ENCODE assay signal across 18 cellular contexts in the genomic region with DNA sequence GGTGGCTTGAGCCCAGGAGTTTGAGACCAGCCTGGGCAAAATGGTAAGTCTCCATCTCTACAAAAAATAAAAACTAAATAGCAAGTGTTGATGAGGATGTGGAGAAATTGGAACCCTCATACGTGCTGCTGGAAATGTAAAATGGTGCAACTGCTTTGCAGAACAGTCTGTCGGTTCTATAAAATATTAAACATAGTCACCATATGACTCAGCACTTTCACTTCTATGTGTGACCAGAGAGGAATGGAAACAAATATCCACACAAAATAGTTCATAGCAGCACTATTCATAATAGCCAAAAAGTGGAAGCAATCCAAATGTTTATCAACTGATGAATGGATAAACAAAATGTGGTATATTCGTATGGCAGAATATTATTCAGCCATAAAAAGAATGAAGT.
DNase-seq lines count a peak whose midpoint lies in the region; ATAC-seq and FAIRE-seq lines count a peak whose summit lies in the region.
"Had no signal": no experiment of that assay in that cellular context is flagged by ENCODE, and none has a peak within 500 bp of the region (broad histone marks: within the 10 kb centered on the region; RNA-seq: fewer than 3 reads in every experiment).

No MANE protein-coding gene starts in this region.

- peak; percentile 80 for ATAC-seq in GM18909 (IDR thresholded peaks at IDR 0.05; ENCODE audit: poor library complexity, unreplicated experiment)
- peak; percentile 78 for ATAC-seq in GM21825 (IDR thresholded peaks at IDR 0.05; ENCODE audit: unreplicated experiment)
- ATAC-seq in HG03342 (IDR thresholded peaks at IDR 0.05; ENCODE audit: unreplicated experiment), result peak; percentile 86
- ATAC-seq: natural killer cell treated with Interleukin-12 subunit alpha and Interleukin-12 subunit beta and Interleukin-15 and Interleukin-18, amount 100 ng/mL, for 72 hours; PC-3; SK-N-SH treated with all-trans-retinoic acid at 6 μM for 48 hours had no signal

- peak; percentile 17 for FAIRE-seq in RCC 7860 (lab: Jason Lieb, UNC)
- FAIRE-seq: colon had no signal

- no peak for DNase-seq in RCC 7860 (ENCODE audit: low spot score)
- DNase-seq in SIG-M5 (lab: John Stamatoyannopoulos, UW), result no peak
- DNase-seq in activated CD8-positive, alpha-beta memory T cell treated with anti-CD3 and anti-CD28 coated beads, Interleukin-2, amount 50 U/mL, for 4 hours, result no peak
- DNase-seq in AG20443 (ENCODE audit: low spot score), result no peak
- DNase-seq in NCI-H748 treated with DMSO at 0.1 percent for 48 hours (lab: John Stamatoyannopoulos, UW), result no peak
- DNase-seq: activated gamma-delta T cell treated with Interleukin-2 at 50 U/mL for 16 hours, C1 segment of cervical spinal cord, DMS79, mammary epithelial cell, NCI-H1436, NCI-H446 treated with DMSO at 0.1 percent for 48 hours, PC-3 had no signal
